Comparison of ENCODE assay signal across 15 cellular contexts in the genomic region with DNA sequence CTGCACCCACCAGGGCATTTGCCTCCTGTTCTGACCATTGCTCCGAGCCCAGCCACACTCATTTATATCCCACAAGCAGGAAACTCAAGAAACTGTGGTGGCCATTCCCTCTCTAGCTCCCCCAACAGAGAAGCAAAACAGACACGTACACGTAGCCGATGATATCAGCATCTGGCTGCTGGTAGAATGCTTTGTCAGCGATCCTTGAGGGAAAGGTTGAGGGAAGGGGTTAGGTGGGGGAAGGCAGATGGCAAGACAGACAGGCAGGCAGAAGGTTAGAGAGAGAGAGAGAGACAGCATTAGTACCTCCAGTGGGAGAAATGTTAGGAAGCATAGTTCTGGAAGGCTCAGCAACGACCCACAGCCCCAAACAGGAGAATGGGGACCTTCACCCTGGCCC. TPM values are rescaled to one million over a fixed set of nuclear protein-coding genes. Genes with fewer than 3 reads are reported as not detected.
DNase-seq lines count a peak whose midpoint lies in the region; ATAC-seq, FAIRE-seq and TF ChIP-seq lines count a peak whose summit lies in the region.
"Had no signal": no experiment of that assay in that cellular context is flagged by ENCODE, and none has a peak within 500 bp of the region (broad histone marks: within the 10 kb centered on the region; RNA-seq: fewer than 3 reads in every experiment).

No MANE protein-coding gene starts in this region.

- peak; percentile 94 for FAIRE-seq in K562 (lab: Jason Lieb, UNC)
- FAIRE-seq: HTR-8/SVneo had no signal

- intact Hi-C loops in K562 (cut with micrococcal nuclease), result no loop called here

- H3K27me3 ChIP-seq in BE2C, result no peaks in the 10 kb centered on the region
- no peaks in the 10 kb centered on the region for H3K27me3 ChIP-seq in K562 (ENCODE audit: control insufficient read depth in 2 of 2, insufficient read depth in 2 of 2, low read length in 2 of 2)
- H3K27me3 ChIP-seq: BLaER1, neutrophil, uterus had no signal

- H2AFZ ChIP-seq in K562 (ENCODE audit: low read depth, low read length), result peak overlapping the region; percentile 76

- H3K79me2 ChIP-seq in K562 (ENCODE audit: control insufficient read depth, insufficient read depth, low read length), result no peaks in the 10 kb centered on the region

- TF ChIP-seq RAD21 in K562 (CRISPR knock-in tag; conservative IDR thresholded peaks at IDR 0.05 in 1 of 2, IDR thresholded peaks at IDR 0.05 in 1 of 2), result peak in 1 of 2 experiments; percentile 15; a peak in 1 of 4 replicates

- H3K9ac ChIP-seq in K562 (ENCODE audit: insufficient read depth in 1 of 2, low read depth in 2 of 2, low read length in 2 of 2), result peak overlapping the region; percentile 40 to 72; a peak in 3 of 4 replicates
- H3K9ac ChIP-seq: BLaER1 had no signal

- H3K27ac Mint-ChIP-seq in memory B cell, result peak overlapping the region; percentile 19
- H3K27ac Mint-ChIP-seq: activated CD4-positive, alpha-beta memory T cell treated with anti-CD3 and anti-CD28 coated beads, Interleukin-2, amount 10 ng/mL, durations not matched to agents 7 days and 5 days; stimulated activated naive B cell treated with anti-CD40 and anti-IgM and Interleukin-4, amounts not matched to agents 10 μg/mL and 1 μg/mL and 100 μg/mL, for 72 hours had no signal

- no peak overlapping the region for H3K4me3 Mint-ChIP-seq in memory B cell
- H3K4me3 Mint-ChIP-seq: activated CD4-positive, alpha-beta memory T cell treated with anti-CD3 and anti-CD28 coated beads, Interleukin-2, amount 10 ng/mL, durations not matched to agents 7 days and 5 days; stimulated activated naive B cell treated with anti-CD40 and anti-IgM and Interleukin-4, amounts not matched to agents 10 μg/mL and 1 μg/mL and 100 μg/mL, for 72 hours had no signal

- no peaks in the 10 kb centered on the region for H4K20me1 ChIP-seq in K562 (replicated peaks; ENCODE audit: control insufficient read depth, insufficient read depth, low read length)
- H4K20me1 ChIP-seq: BLaER1 had no signal

- DNase-seq in BE2C (peak; percentile 55), HEK293T (ENCODE audit: extremely low spot score) (peak; percentile 39), K562 (ENCODE audit: extremely low read depth in 1 of 4, low spot score in 3 of 4) (peak; percentile 45 to 73 (median 52)), memory B cell (ENCODE audit: low spot score in 2 of 2) (no peak), kidney glomerular epithelial cell (lab: John Stamatoyannopoulos, UW) (no peak), T1000 (lab: John Stamatoyannopoulos, UW) (no peak)
- DNase-seq in activated CD8-positive, alpha-beta memory T cell treated with anti-CD3 and anti-CD28 coated beads, Interleukin-2, amount 50 U/mL, for 4 hours, result no peak
- DNase-seq: activated CD4-positive, alpha-beta memory T cell treated with anti-CD3 and anti-CD28 coated beads, Interleukin-2, amount 10 ng/mL, durations not matched to agents 7 days and 5 days; stimulated activated naive B cell treated with anti-CD40 and anti-IgM and Interleukin-4, amounts not matched to agents 10 μg/mL and 1 μg/mL and 100 μg/mL, for 72 hours; uterus had no signal

- TF ChIP-seq CTCF in BE2C (IDR thresholded peaks at IDR 0.05; ENCODE audit: low read depth, low read length), result peak; percentile 40; the same call in 1 of the 2 replicates
- peak; percentile 16 to 37 (median 35); a peak in 2 of 6 replicates for TF ChIP-seq CTCF in K562 (IDR thresholded peaks at IDR 0.05 in 2 of 3, conservative IDR thresholded peaks at IDR 0.05 in 1 of 3; ENCODE audit: insufficient read depth in 2 of 3, low read depth in 1 of 3, low read length in 3 of 3)

- no peak for TF ChIP-seq POLR2A in K562 (conservative IDR thresholded peaks at IDR 0.05)

- in situ Hi-C loops in K562 (cut with MboI), result no loop called here

- H3K9me3 ChIP-seq in BE2C (no peaks in the 10 kb centered on the region), K562 (replicated peaks; ENCODE audit: control insufficient read depth, insufficient read depth, low read depth, low read length) (no peaks in the 10 kb centered on the region)
- H3K9me3 ChIP-seq: BLaER1, neutrophil, uterus had no signal

- peaks cover 3% of the 10 kb centered on the region for H3K9me1 ChIP-seq in K562 (ENCODE audit: control insufficient read depth, insufficient read depth, low read length)

- H3K4me1 Mint-ChIP-seq in memory B cell, result peaks cover 3% of the 10 kb centered on the region
- H3K4me1 Mint-ChIP-seq: activated CD4-positive, alpha-beta memory T cell treated with anti-CD3 and anti-CD28 coated beads, Interleukin-2, amount 10 ng/mL, durations not matched to agents 7 days and 5 days had no signal

- ATAC-seq in K562 (peak; percentile 86), memory B cell (ENCODE audit: low read depth) (no peak), HG03175 (IDR thresholded peaks at IDR 0.05; ENCODE audit: unreplicated experiment) (no peak)
- ATAC-seq: stimulated activated naive B cell treated with anti-CD40 and anti-IgM and Interleukin-4, amounts not matched to agents 10 μg/mL and 1 μg/mL and 100 μg/mL, for 72 hours had no signal

- WGBS in K562 (ENCODE audit: insufficient coverage, low coverage, missing lambda C conversion rate), result 10% methylated on average over 6 of the region's 6 CpGs

- H3K27ac ChIP-seq in K562 (ENCODE audit: extremely low read depth, low read depth, low read length), result peak overlapping the region; percentile 66
- H3K27ac ChIP-seq: BLaER1, neutrophil, uterus had no signal

- no peak overlapping the region for H3K4me3 ChIP-seq in BE2C (ENCODE audit: low read depth, low read length)
- no peak overlapping the region for H3K4me3 ChIP-seq in K562
- H3K4me3 ChIP-seq: BLaER1, skin epidermis, uterus had no signal

- TF ChIP-seq EP300 in K562 (IDR thresholded peaks at IDR 0.05; ENCODE audit: low read length), result no peak

- no peaks in the 10 kb centered on the region for H3K27me3 Mint-ChIP-seq in memory B cell
- H3K27me3 Mint-ChIP-seq: activated CD4-positive, alpha-beta memory T cell treated with anti-CD3 and anti-CD28 coated beads, Interleukin-2, amount 10 ng/mL, durations not matched to agents 7 days and 5 days; stimulated activated naive B cell treated with anti-CD40 and anti-IgM and Interleukin-4, amounts not matched to agents 10 μg/mL and 1 μg/mL and 100 μg/mL, for 72 hours had no signal

- peak overlapping the region; percentile 61 for H3K4me2 ChIP-seq in K562 (ENCODE audit: insufficient read depth, low read length)
- H3K4me2 ChIP-seq: BLaER1 had no signal

- CTCF ChIA-PET in HEK293T (lab: Yijun Ruan, JAX), result interaction anchor here (0.5 kb wide), 1 partner anchor 153 kb away, joined by 3 read pairs; a partner anchor contains a TSS
- CTCF ChIA-PET in K562 (lab: Yijun Ruan, JAX; ENCODE audit: low intra/inter-chr PET ratio), result no interaction called here

- H3K36me3 Mint-ChIP-seq in memory B cell, result peaks cover 19% of the 10 kb centered on the region

- H3K36me3 ChIP-seq in BE2C (peaks cover 21% of the 10 kb centered on the region), K562 (ENCODE audit: control insufficient read depth, insufficient read depth, low read length) (peaks cover 49% of the 10 kb centered on the region; the same call in 2 of the 3 replicates)
- H3K36me3 ChIP-seq: uterus had no signal

- H3K9me3 Mint-ChIP-seq in memory B cell, result no peaks in the 10 kb centered on the region
- H3K9me3 Mint-ChIP-seq: activated CD4-positive, alpha-beta memory T cell treated with anti-CD3 and anti-CD28 coated beads, Interleukin-2, amount 10 ng/mL, durations not matched to agents 7 days and 5 days; stimulated activated naive B cell treated with anti-CD40 and anti-IgM and Interleukin-4, amounts not matched to agents 10 μg/mL and 1 μg/mL and 100 μg/mL, for 72 hours had no signal

- H3K4me1 ChIP-seq in BE2C (peaks cover 9% of the 10 kb centered on the region; the same call in 1 of the 2 replicates), K562 (replicated peaks in 1 of 2; ENCODE audit: control insufficient read depth in 2 of 2, insufficient read depth in 2 of 2, low read length in 2 of 2) (peaks cover 12 to 25% of the 10 kb centered on the region in 2 experiments; a peak in 4 of 5 replicates)
- H3K4me1 ChIP-seq: uterus had no signal

- BruUV-seq in K562 (replicated peaks; lab: Mats Ljungman, UMichigan), result no TSS peak

- POLR2A ChIA-PET in HEK293T (lab: Yijun Ruan, JAX) (no interaction called here), K562 (lab: Yijun Ruan, JAX) (interaction anchor here (0.7 to 1.6 kb wide), 2 partner anchors 10 to 11 kb away, joined by 3 to 8 read pairs; no protein-coding TSS in a partner anchor)

RNA-seq across cellular contexts. Expression of a gene that starts 7.8 kb away (rescaled TPM):
- 243 TPM for polyA plus RNA-seq in BE2C (2012; ENCODE audit: insufficient read depth, insufficient read length, low read depth)
- 8.9 and 23.0 TPM in 2 replicates for total RNA-seq in K562 (2011; cell fraction: chromatin; rRNA removed; ENCODE audit: low replicate concordance)
- 31.7 and 39.2 TPM in 2 replicates for total RNA-seq in K562 (2011; cell fraction: nucleolus; rRNA removed)
- 38.3 and 59.1 TPM in 2 replicates for total RNA-seq in K562 (2011; cell fraction: nucleoplasm; rRNA removed)
- total RNA-seq in K562 (2014; rRNA removed) (193 and 230 TPM in 2 replicates), K562 (2014; rRNA removed; fragmentation: Illumina TruSeq; extraction: Trizol) (86.1 and 94.7 TPM in 2 replicates), K562 (2015; rRNA removed; fragmentation: Illumina TruSeq; extraction: Trizol) (161 and 163 TPM in 2 replicates), K562 (2021) (150 and 154 TPM in 2 replicates)
- polyA plus RNA-seq in K562 (2011; rRNA removed) (121 and 166 TPM in 2 replicates), K562 (2014; fragmentation: Illumina TruSeq; extraction: Trizol) (144 and 249 TPM in 2 replicates), K562 (2014; fragmentation: Nextera tagmentation; extraction: Ambion mirVana) (100 to 1,000 TPM; 232 to 235 TPM), K562 (2014; rRNA removed) (264 and 272 TPM in 2 replicates)
- polyA plus RNA-seq in K562 (2011; cell fraction: cytosol; rRNA removed), result 306 and 470 TPM in 2 replicates
- 70.5 and 75.2 TPM in 2 replicates for polyA plus RNA-seq in K562 (2011; cell fraction: nucleus; rRNA removed)
- 187 and 315 TPM in 2 replicates for polyA plus RNA-seq in K562 (2012)
- 38.5 and 45.4 TPM in 2 replicates for polyA minus RNA-seq in K562 (2011; rRNA and poly(A)+ RNA removed)
- polyA minus RNA-seq in K562 (2011; cell fraction: cytosol; rRNA and poly(A)+ RNA removed), result 64.4 and 107 TPM in 2 replicates
- polyA minus RNA-seq in K562 (2011; cell fraction: nucleus; rRNA and poly(A)+ RNA removed), result 21.5 and 40.7 TPM in 2 replicates

RNA-seq across cellular contexts. Expression of a gene that starts 7.9 kb away (rescaled TPM):
- polyA plus RNA-seq in BE2C (2012; ENCODE audit: insufficient read depth, insufficient read length, low read depth), result 206 TPM
- total RNA-seq in K562 (2011; cell fraction: chromatin; rRNA removed; ENCODE audit: low replicate concordance), result 76.0 and 149 TPM in 2 replicates
- total RNA-seq in K562 (2011; cell fraction: nucleolus; rRNA removed), result 135 and 143 TPM in 2 replicates
- 111 and 128 TPM in 2 replicates for total RNA-seq in K562 (2011; cell fraction: nucleoplasm; rRNA removed)
- total RNA-seq in K562 (2014; rRNA removed), result 92.5 and 116 TPM in 2 replicates
- total RNA-seq in K562 (2014; rRNA removed; fragmentation: Illumina TruSeq; extraction: Trizol), result 80.3 and 98.2 TPM in 2 replicates
- total RNA-seq in K562 (2015; rRNA removed; fragmentation: Illumina TruSeq; extraction: Trizol), result 143 and 148 TPM in 2 replicates
- 116 and 120 TPM in 2 replicates for total RNA-seq in K562 (2021)
- 121 and 136 TPM in 2 replicates for polyA plus RNA-seq in K562 (2011; rRNA removed)
- 104 and 115 TPM in 2 replicates for polyA plus RNA-seq in K562 (2011; cell fraction: cytosol; rRNA removed)
- 133 and 168 TPM in 2 replicates for polyA plus RNA-seq in K562 (2011; cell fraction: nucleus; rRNA removed)
- polyA plus RNA-seq in K562 (2012), result 49.6 and 125 TPM in 2 replicates
- 161 and 166 TPM in 2 replicates for polyA plus RNA-seq in K562 (2014; fragmentation: Illumina TruSeq; extraction: Trizol)
- polyA plus RNA-seq in K562 (2014; fragmentation: Nextera tagmentation; extraction: Ambion mirVana), result 100 to 1,000 TPM; 183 to 342 TPM
- 174 and 221 TPM in 2 replicates for polyA plus RNA-seq in K562 (2014; rRNA removed)
- polyA minus RNA-seq in K562 (2011; rRNA and poly(A)+ RNA removed), result 60.7 and 71.9 TPM in 2 replicates
- 42.1 and 58.9 TPM in 2 replicates for polyA minus RNA-seq in K562 (2011; cell fraction: cytosol; rRNA and poly(A)+ RNA removed)
- 83.7 and 100 TPM in 2 replicates for polyA minus RNA-seq in K562 (2011; cell fraction: nucleus; rRNA and poly(A)+ RNA removed)

RNA-seq across cellular contexts. Expression of a gene that starts 20.0 kb away (rescaled TPM):
- polyA plus RNA-seq in BE2C (2012; ENCODE audit: insufficient read depth, insufficient read length, low read depth), result 264 TPM
- total RNA-seq in K562 (2011; cell fraction: chromatin; rRNA removed; ENCODE audit: low replicate concordance), result 8.7 and 27.7 TPM in 2 replicates
- 17.0 and 19.1 TPM in 2 replicates for total RNA-seq in K562 (2011; cell fraction: nucleolus; rRNA removed)
- 18.7 and 31.4 TPM in 2 replicates for total RNA-seq in K562 (2011; cell fraction: nucleoplasm; rRNA removed)
- 111 and 117 TPM in 2 replicates for total RNA-seq in K562 (2014; rRNA removed)
- 15.2 and 17.4 TPM in 2 replicates for total RNA-seq in K562 (2014; rRNA removed; fragmentation: Illumina TruSeq; extraction: Trizol)
- total RNA-seq in K562 (2015; rRNA removed; fragmentation: Illumina TruSeq; extraction: Trizol), result 39.0 and 39.7 TPM in 2 replicates
- total RNA-seq in K562 (2021), result 54.7 and 69.0 TPM in 2 replicates
- 33.1 and 41.1 TPM in 2 replicates for polyA plus RNA-seq in K562 (2011; rRNA removed)
- 47.3 and 113 TPM in 2 replicates for polyA plus RNA-seq in K562 (2011; cell fraction: cytosol; rRNA removed)
- 28.1 and 43.0 TPM in 2 replicates for polyA plus RNA-seq in K562 (2011; cell fraction: nucleus; rRNA removed)
- 55.6 and 65.9 TPM in 2 replicates for polyA plus RNA-seq in K562 (2012)
- polyA plus RNA-seq in K562 (2014; fragmentation: Illumina TruSeq; extraction: Trizol), result 31.4 and 55.9 TPM in 2 replicates
- 1 to 10 TPM; 1.8 to 3.5 TPM for polyA plus RNA-seq in K562 (2014; fragmentation: Nextera tagmentation; extraction: Ambion mirVana)
- 84.2 and 84.6 TPM in 2 replicates for polyA plus RNA-seq in K562 (2014; rRNA removed)
- 17.0 and 24.2 TPM in 2 replicates for polyA minus RNA-seq in K562 (2011; rRNA and poly(A)+ RNA removed)
- polyA minus RNA-seq in K562 (2011; cell fraction: cytosol; rRNA and poly(A)+ RNA removed), result 25.4 and 28.5 TPM in 2 replicates
- 7.8 and 8.3 TPM in 2 replicates for polyA minus RNA-seq in K562 (2011; cell fraction: nucleus; rRNA and poly(A)+ RNA removed)

RNA-seq across cellular contexts. Expression of a gene that starts 31.0 kb away (rescaled TPM):
- polyA plus RNA-seq in BE2C (2012; ENCODE audit: insufficient read depth, insufficient read length, low read depth), result 10.4 TPM
- total RNA-seq in K562 (2011; cell fraction: chromatin; rRNA removed; ENCODE audit: low replicate concordance), result 0.05 and 0.53 TPM in 2 replicates
- not detected in 2 replicates for total RNA-seq in K562 (2011; cell fraction: nucleolus; rRNA removed)
- total RNA-seq in K562 (2011; cell fraction: nucleoplasm; rRNA removed), result 0.07 and 0.08 TPM in 2 replicates
- total RNA-seq in K562 (2014; rRNA removed) (2.0 TPM in 1 of 2 replicates, not detected in the other), K562 (2014; rRNA removed; fragmentation: Illumina TruSeq; extraction: Trizol) (0.40 TPM in 1 of 2 replicates, not detected in the other), K562 (2015; rRNA removed; fragmentation: Illumina TruSeq; extraction: Trizol) (0.40 and 0.45 TPM in 2 replicates), K562 (2021) (0.38 and 1.2 TPM in 2 replicates)
- polyA plus RNA-seq in K562 (2011; rRNA removed) (0.01 and 0.11 TPM in 2 replicates), K562 (2014; fragmentation: Illumina TruSeq; extraction: Trizol) (0.69 TPM in 1 of 2 replicates, not detected in the other), K562 (2014; fragmentation: Nextera tagmentation; extraction: Ambion mirVana) (under 1 TPM; under 0.01 to 0.31 TPM), K562 (2014; rRNA removed) (not detected in 2 replicates)
- under 0.01 TPM in 1 of 2 replicates, not detected in the other for polyA plus RNA-seq in K562 (2011; cell fraction: cytosol; rRNA removed)
- polyA plus RNA-seq in K562 (2011; cell fraction: nucleus; rRNA removed), result 0.03 and 0.46 TPM in 2 replicates
- 0.03 and 0.34 TPM in 2 replicates for polyA plus RNA-seq in K562 (2012)
- polyA minus RNA-seq in K562 (2011; rRNA and poly(A)+ RNA removed), result 0.35 TPM in 1 of 2 replicates, not detected in the other
- polyA minus RNA-seq in K562 (2011; cell fraction: cytosol; rRNA and poly(A)+ RNA removed), result not detected in 2 replicates
- polyA minus RNA-seq in K562 (2011; cell fraction: nucleus; rRNA and poly(A)+ RNA removed), result not detected in 2 replicates

RNA-seq across cellular contexts. Expression of a gene that starts 34.8 kb away (rescaled TPM):
- 88.9 TPM for polyA plus RNA-seq in BE2C (2012; ENCODE audit: insufficient read depth, insufficient read length, low read depth)
- 94.0 and 114 TPM in 2 replicates for total RNA-seq in K562 (2011; cell fraction: chromatin; rRNA removed; ENCODE audit: low replicate concordance)
- total RNA-seq in K562 (2011; cell fraction: nucleolus; rRNA removed), result 63.4 and 68.9 TPM in 2 replicates
- 87.3 and 103 TPM in 2 replicates for total RNA-seq in K562 (2011; cell fraction: nucleoplasm; rRNA removed)
- 37.4 and 48.6 TPM in 2 replicates for total RNA-seq in K562 (2014; rRNA removed)
- 35.0 and 36.3 TPM in 2 replicates for total RNA-seq in K562 (2014; rRNA removed; fragmentation: Illumina TruSeq; extraction: Trizol)
- 39.8 and 41.8 TPM in 2 replicates for total RNA-seq in K562 (2015; rRNA removed; fragmentation: Illumina TruSeq; extraction: Trizol)
- 46.6 and 47.4 TPM in 2 replicates for total RNA-seq in K562 (2021)
- 50.4 and 69.7 TPM in 2 replicates for polyA plus RNA-seq in K562 (2011; rRNA removed)
- polyA plus RNA-seq in K562 (2011; cell fraction: cytosol; rRNA removed), result 63.7 and 84.2 TPM in 2 replicates
- 51.5 and 52.6 TPM in 2 replicates for polyA plus RNA-seq in K562 (2011; cell fraction: nucleus; rRNA removed)
- polyA plus RNA-seq in K562 (2012), result 43.4 and 52.5 TPM in 2 replicates
- polyA plus RNA-seq in K562 (2014; fragmentation: Illumina TruSeq; extraction: Trizol), result 69.6 and 80.2 TPM in 2 replicates
- polyA plus RNA-seq in K562 (2014; fragmentation: Nextera tagmentation; extraction: Ambion mirVana), result 10 to 100 TPM; 31.0 to 56.5 TPM
- 45.7 and 48.1 TPM in 2 replicates for polyA plus RNA-seq in K562 (2014; rRNA removed)
- 46.0 and 51.2 TPM in 2 replicates for polyA minus RNA-seq in K562 (2011; rRNA and poly(A)+ RNA removed)
- polyA minus RNA-seq in K562 (2011; cell fraction: cytosol; rRNA and poly(A)+ RNA removed), result 33.3 and 34.1 TPM in 2 replicates
- 28.7 and 41.0 TPM in 2 replicates for polyA minus RNA-seq in K562 (2011; cell fraction: nucleus; rRNA and poly(A)+ RNA removed)

Comparison
In these comparisons a context has a peak if more than half of its experiments do, and no peak if none do; other contexts are left out.
1. DNase-seq: peak in BE2C (single experiment), HEK293T (single experiment) and K562 (4 of 4); none in memory B cell (0 of 2), activated CD8-positive, alpha-beta memory T cell treated with anti-CD3 and anti-CD28 coated beads, Interleukin-2, amount 50 U/mL, for 4 hours (single experiment), kidney glomerular epithelial cell (single experiment) and T1000 (single experiment).